Comparison of ENCODE assay signal across 24 cellular contexts in the genomic region with DNA sequence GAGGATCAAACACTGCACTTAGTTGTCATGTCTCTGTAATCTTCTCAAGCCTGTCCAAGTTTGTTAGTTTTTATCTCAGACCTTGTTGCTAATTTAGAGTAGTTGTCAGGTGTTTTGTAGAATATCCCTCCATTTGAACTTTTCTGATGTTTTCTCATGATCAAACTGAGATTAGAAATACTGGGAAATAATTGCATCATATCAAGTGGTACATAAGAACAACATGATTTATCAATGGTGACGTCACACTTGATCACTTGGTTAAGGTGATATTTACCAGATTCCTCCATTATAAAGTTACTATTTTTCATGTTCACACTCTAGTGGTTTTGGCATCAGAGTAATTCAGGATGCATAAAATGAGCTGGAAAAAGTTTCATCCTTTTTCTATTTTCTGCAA.
DNase-seq lines count a peak whose midpoint lies in the region; ATAC-seq, FAIRE-seq and TF ChIP-seq lines count a peak whose summit lies in the region.
"Had no signal": no experiment of that assay in that cellular context is flagged by ENCODE, and none has a peak within 500 bp of the region (broad histone marks: within the 10 kb centered on the region; RNA-seq: fewer than 3 reads in every experiment).

No MANE protein-coding gene starts in this region.

- H2AK9ac ChIP-seq in IMR-90 (replicated peaks; ENCODE audit: low read depth, low read length, poor library complexity): no peak overlapping the region

- H4K20me1 ChIP-seq in HepG2 (ENCODE audit: insufficient read depth, low read length) (no peaks in the 10 kb centered on the region), IMR-90 (ENCODE audit: insufficient read depth, low read length) (no peaks in the 10 kb centered on the region), hepatocyte (ENCODE audit: insufficient read depth, poor library complexity, severe bottlenecking) (no peaks in the 10 kb centered on the region)
- H4K20me1 ChIP-seq: BLaER1 had no signal

- H3K9ac ChIP-seq in HepG2 (ENCODE audit: insufficient read depth, low read depth, low read length): no peak overlapping the region
- H3K9ac ChIP-seq in IMR-90 (ENCODE audit: low read depth, low read length): no peak overlapping the region
- H3K9ac ChIP-seq: BLaER1 had no signal

- no peak overlapping the region for H3K14ac ChIP-seq in IMR-90 (replicated peaks; ENCODE audit: low read depth, low read length)

- no peak overlapping the region for H3K4ac ChIP-seq in IMR-90 (ENCODE audit: low read depth, low read length)

- H2AK5ac ChIP-seq in IMR-90 (ENCODE audit: low read depth, low read length): no peak overlapping the region

- ATAC-seq in HepG2 (no peak), right lobe of liver (no peak), IMR-90 (ENCODE audit: low read depth) (no peak), HG03280 (IDR thresholded peaks at IDR 0.05; ENCODE audit: unreplicated experiment) (no peak), HG02588 (IDR thresholded peaks at IDR 0.05; ENCODE audit: unreplicated experiment) (no peak)

- H3K9me2 ChIP-seq in hepatocyte (replicated peaks; ENCODE audit: insufficient read depth): no peaks in the 10 kb centered on the region

- no peak for FAIRE-seq in HepG2 (lab: Jason Lieb, UNC)
- FAIRE-seq: A204.1, D721Med, G401.6, GM12891, GM19239 had no signal

- H3K56ac ChIP-seq in IMR-90 (ENCODE audit: extremely low read depth, insufficient read depth, low read length): no peak overlapping the region

- dilution Hi-C loops in IMR-90 (cut with HindIII; ENCODE audit: low sequenced_read_pairs, unreplicated experiment): no loop called here

- H2AFZ ChIP-seq in HepG2 (ENCODE audit: low read length): no peak overlapping the region
- no peak overlapping the region for H2AFZ ChIP-seq in IMR-90 (replicated peaks; ENCODE audit: low read length, poor library complexity)
- no peak overlapping the region for H2AFZ ChIP-seq in hepatocyte

- no peak overlapping the region for H4K91ac ChIP-seq in IMR-90 (ENCODE audit: insufficient read depth, low read depth, low read length)

- no peak overlapping the region for H2BK20ac ChIP-seq in IMR-90 (ENCODE audit: low read depth, low read length)

- no peak overlapping the region for H2BK120ac ChIP-seq in IMR-90 (ENCODE audit: low read depth, low read length)

- H3K27me3 ChIP-seq in HepG2 (ENCODE audit: control insufficient read depth in 1 of 2, insufficient read depth in 2 of 2, low read length in 2 of 2) (no peaks in the 10 kb centered on the region), right lobe of liver (no peaks in the 10 kb centered on the region), IMR-90 (ENCODE audit: control insufficient read depth, insufficient read depth, low read length) (no peaks in the 10 kb centered on the region), hepatocyte (no peaks in the 10 kb centered on the region)
- H3K27me3 ChIP-seq: BE2C, BLaER1 had no signal

- 2% methylated on average over 1 of the region's 1 CpG for WGBS in HepG2 (ENCODE audit: low lambda C conversion rate)
- 50% methylated on average over 1 of the region's 1 CpG for WGBS in right lobe of liver (ENCODE audit: insufficient coverage, low coverage, low lambda C conversion rate, missing lambda C conversion rate)
- WGBS in IMR-90 (ENCODE audit: extremely low coverage in 2 of 2, insufficient read length in 1 of 2), 2 experiments: no CpG with 5 or more reads among the region's 1 CpG
- WGBS in hepatocyte (ENCODE audit: low lambda C conversion rate, missing lambda C conversion rate): 79% methylated on average over 1 of the region's 1 CpG

- H3K27ac ChIP-seq in HepG2 (ENCODE audit: extremely low read length, insufficient read depth, low read length) (no peak overlapping the region), right lobe of liver (no peak overlapping the region), IMR-90 (ENCODE audit: insufficient read depth, low read length) (no peak overlapping the region), hepatocyte (no peak overlapping the region)
- H3K27ac ChIP-seq: BLaER1 had no signal

- no peaks in the 10 kb centered on the region for H3K79me1 ChIP-seq in IMR-90 (ENCODE audit: low read depth in 1 of 2, low read length in 2 of 2)

- H3K9me1 ChIP-seq in IMR-90 (ENCODE audit: insufficient read depth, low read length): no peaks in the 10 kb centered on the region

- H3K36me3 ChIP-seq in HepG2 (replicated peaks in 1 of 2; ENCODE audit: control insufficient read depth in 1 of 2, insufficient read depth in 2 of 2, low read length in 2 of 2): no peaks in the 10 kb centered on the region
- H3K36me3 ChIP-seq in right lobe of liver: no peaks in the 10 kb centered on the region
- no peaks in the 10 kb centered on the region for H3K36me3 ChIP-seq in IMR-90 (ENCODE audit: control insufficient read depth, insufficient read depth, low read length)
- H3K36me3 ChIP-seq in hepatocyte (replicated peaks; ENCODE audit: insufficient read depth, low read depth): no peaks in the 10 kb centered on the region
- H3K36me3 ChIP-seq: BE2C, BLaER1 had no signal

- H3K9me3 ChIP-seq in HepG2 (ENCODE audit: low read length): 0 out of 2 replicates have a peak, but pooled peaks cover 12% of the 10 kb centered on the region
- H3K9me3 ChIP-seq in right lobe of liver: no peaks in the 10 kb centered on the region
- H3K9me3 ChIP-seq in IMR-90 (ENCODE audit: control insufficient read depth, insufficient read depth, low read length): no peaks in the 10 kb centered on the region
- H3K9me3 ChIP-seq in hepatocyte (ENCODE audit: low read depth): no peaks in the 10 kb centered on the region
- H3K9me3 ChIP-seq: BE2C, BLaER1 had no signal

- POLR2A ChIA-PET in HepG2 (lab: Yijun Ruan, JAX) (no interaction called here), IMR-90 (lab: Charles Lee; ENCODE audit: unreplicated experiment) (interaction anchor here (0.6 kb wide), 1 partner anchor 9 kb away, joined by 3 read pairs; no protein-coding TSS in a partner anchor)

- no peak overlapping the region for H3K23ac ChIP-seq in IMR-90 (ENCODE audit: low read depth, low read length)

- no peaks in the 10 kb centered on the region for H3K79me2 ChIP-seq in HepG2 (ENCODE audit: insufficient read depth, low read length)
- H3K79me2 ChIP-seq in hepatocyte: no peaks in the 10 kb centered on the region

- no peak overlapping the region for H2BK5ac ChIP-seq in IMR-90 (ENCODE audit: low read depth, low read length, poor library complexity, severe bottlenecking)

- H2BK15ac ChIP-seq in IMR-90 (ENCODE audit: low read depth, low read length): no peak overlapping the region

- TF ChIP-seq RAD21 in HepG2 (CRISPR knock-in tag; IDR thresholded peaks at IDR 0.05) (no peak), IMR-90 (IDR thresholded peaks at IDR 0.05; ENCODE audit: low read length) (no peak)

- BruUV-seq in HepG2 (replicated peaks; lab: Mats Ljungman, UMichigan): no TSS peak
- BruUV-seq in IMR-90 (replicated peaks; lab: Mats Ljungman, UMichigan): no TSS peak

- no peak overlapping the region for H4K5ac ChIP-seq in IMR-90 (ENCODE audit: low read depth, low read length)

- H3K4me2 ChIP-seq in HepG2 (ENCODE audit: low read depth, low read length) (no peak overlapping the region), IMR-90 (ENCODE audit: low read depth, low read length) (no peak overlapping the region), hepatocyte (no peak overlapping the region)
- H3K4me2 ChIP-seq: BLaER1 had no signal

- TF ChIP-seq EP300 in HepG2 (IDR thresholded peaks at IDR 0.05; ENCODE audit: low read depth in 2 of 2, low read length in 2 of 2) (no peak), HepG2 (CRISPR knock-in tag; IDR thresholded peaks at IDR 0.05; ENCODE audit: borderline replicate concordance) (no peak)

- no peak overlapping the region for H4K8ac ChIP-seq in IMR-90 (ENCODE audit: low read depth in 2 of 2, low read length in 2 of 2)

- CTCF ChIA-PET in HepG2 (lab: Yijun Ruan, JAX; ENCODE audit: low intra/inter-chr PET ratio, low total read pairs) (no interaction called here), IMR-90 (lab: Yijun Ruan, JAX) (no interaction called here)

- TF ChIP-seq POLR2A in HepG2 (IDR thresholded peaks at IDR 0.05; ENCODE audit: insufficient read depth in 1 of 2, low read depth in 2 of 2, low read length in 2 of 2): no peak
- no peak for TF ChIP-seq POLR2A in right lobe of liver (IDR thresholded peaks at IDR 0.05)
- TF ChIP-seq POLR2A in IMR-90 (IDR thresholded peaks at IDR 0.05; ENCODE audit: low read depth, low read length): no peak

- in situ Hi-C loops in HepG2 (cut with HindIII; ENCODE audit: extremely low pct_ligation_motif_present, low pct_unique_long_range_greater_than_20kb) (no loop called here), IMR-90 (cut with MboI; ENCODE audit: low sequenced_read_pairs) (no loop called here)

- DNase-seq in HepG2 (ENCODE audit: low spot score) (no peak), right lobe of liver (no peak), IMR-90 (no peak), amniotic epithelial cell (ENCODE audit: low read depth) (peak; percentile 54), fibroblast of mammary gland (ENCODE audit: low read depth) (peak; percentile 12), hepatocyte (ENCODE audit: low spot score) (no peak)
- DNase-seq: 8988T; ACHN; BE2C; C1 segment of cervical spinal cord; CD4-positive, alpha-beta memory T cell; CD4-positive, CD25-positive, alpha-beta regulatory T cell; CD8-positive, alpha-beta memory T cell; COR-L47; DMS79 treated with DMSO at 0.1 percent for 48 hours; GF-D8 had no signal

- H3K4me1 ChIP-seq in HepG2 (ENCODE audit: insufficient read depth, low read length): no peaks in the 10 kb centered on the region
- no peaks in the 10 kb centered on the region for H3K4me1 ChIP-seq in right lobe of liver
- no peaks in the 10 kb centered on the region for H3K4me1 ChIP-seq in IMR-90 (ENCODE audit: control insufficient read depth, insufficient read depth, low read length)
- no peaks in the 10 kb centered on the region for H3K4me1 ChIP-seq in hepatocyte (ENCODE audit: insufficient read depth)
- H3K4me1 ChIP-seq: BE2C, BLaER1 had no signal

- intact Hi-C loops in HepG2 (cut with micrococcal nuclease; ENCODE audit: unreplicated experiment) (no loop called here), right lobe of liver (cut with DNase I) (no loop called here), IMR-90 (cut with micrococcal nuclease) (no loop called here)

- no peak overlapping the region for H3K18ac ChIP-seq in IMR-90 (ENCODE audit: low read depth, low read length)

- TF ChIP-seq CTCF in HepG2 (CRISPR knock-in tag; IDR thresholded peaks at IDR 0.05) (no peak), right lobe of liver (IDR thresholded peaks at IDR 0.05) (no peak), IMR-90 (conservative IDR thresholded peaks at IDR 0.05; ENCODE audit: low read depth, low read length) (no peak), fibroblast of mammary gland (conservative IDR thresholded peaks at IDR 0.05; ENCODE audit: control insufficient read depth, insufficient read depth, low read depth, low read length) (no peak), hepatocyte (IDR thresholded peaks at IDR 0.05; ENCODE audit: poor library complexity) (no peak)

- no peak overlapping the region for H3K4me3 ChIP-seq in HepG2 (replicated peaks in 1 of 3; ENCODE audit: insufficient read depth in 1 of 3, low read depth in 2 of 3, low read length in 3 of 3)
- no peak overlapping the region for H3K4me3 ChIP-seq in right lobe of liver
- no peak overlapping the region for H3K4me3 ChIP-seq in IMR-90 (ENCODE audit: insufficient read depth, low read depth, low read length)
- H3K4me3 ChIP-seq in fibroblast of mammary gland (ENCODE audit: control insufficient read depth, low read depth, low read length): no peak overlapping the region
- H3K4me3 ChIP-seq in hepatocyte: no peak overlapping the region
- H3K4me3 ChIP-seq: BLaER1 had no signal

Comparison
In these comparisons a context has a peak if more than half of its experiments do, and no peak if none do; other contexts are left out.
1. DNase-seq: peak in amniotic epithelial cell (single experiment) and fibroblast of mammary gland (single experiment); none in HepG2 (single experiment), right lobe of liver (0 of 3), IMR-90 (single experiment) and hepatocyte (single experiment).